ENCODE assay signal across 27 cellular contexts in genomic region chr6:166743925-166744653, GRCh38.
DNase-seq lines count a peak whose midpoint lies in the region; ATAC-seq and TF ChIP-seq lines count a peak whose summit lies in the region.
"Had no signal": no experiment of that assay in that cellular context is flagged by ENCODE, and none has a peak within 500 bp of the region (broad histone marks: within the 10 kb centered on the region; RNA-seq: fewer than 3 reads in every experiment).

No MANE protein-coding gene starts in this region.

- H4K20me1 ChIP-seq in neural progenitor cell (ENCODE audit: low read depth) = no peaks in the 10 kb centered on the region

- CTCF ChIA-PET in WTC11 (lab: Charles Lee) = interaction anchor here (0.8 to 2.4 kb wide), 7 partner anchors 19 to 419 kb away, joined by 3 to 7 read pairs (median 4); no protein-coding TSS in a partner anchor

- no peaks in the 10 kb centered on the region for H3F3A ChIP-seq in neural progenitor cell (ENCODE audit: low read depth)

- H3K4me1 Mint-ChIP-seq in WTC11 = peaks cover 12% of the 10 kb centered on the region
- H3K4me1 Mint-ChIP-seq in neural progenitor cell = peaks cover 31% of the 10 kb centered on the region

- H3K36me3 Mint-ChIP-seq in WTC11 (no peaks in the 10 kb centered on the region), neural progenitor cell (no peaks in the 10 kb centered on the region)
- H3K36me3 Mint-ChIP-seq: activated naive CD8-positive, alpha-beta T cell; brain; immature natural killer cell had no signal

- no peak overlapping the region for H2AFZ ChIP-seq in neural progenitor cell (replicated peaks)

- intact Hi-C loops in upper lobe of right lung (cut with DNase I) = no loop called here

- DNase-seq in WTC11 (ENCODE audit: low spot score) (no peak), iris pigment epithelial cell (ENCODE audit: low read depth) (peak; percentile 6), neural progenitor cell (ENCODE audit: low spot score) (no peak), upper lobe of right lung (no peak), NK-92 (lab: John Stamatoyannopoulos, UW; ENCODE audit: unreplicated experiment) (no peak), NCI-H748 (lab: John Stamatoyannopoulos, UW; ENCODE audit: unreplicated experiment) (no peak), T-helper 2 cell (no peak)
- DNase-seq: activated CD4-positive, alpha-beta T cell treated with anti-CD3 and anti-CD28 coated beads for 48 hours; esophagus squamous epithelium; hippocampal formation; immature natural killer cell; Kasumi-1; mucosa of descending colon; NCI-H1694; NCI-H2171; NCI-H526; small intestine; stimulated activated CD4-positive, alpha-beta T cell treated with anti-CD3 and anti-CD28 coated beads, Interleukin-2, amount 100 ng/mL, for 24 hours; substantia nigra; uterus had no signal

- H3K27ac ChIP-seq in neural progenitor cell = no peak overlapping the region
- H3K27ac ChIP-seq in upper lobe of right lung = peak overlapping the region; percentile 30
- H3K27ac ChIP-seq: C4-2B, esophagus squamous epithelium, SJSA1, uterus had no signal

- H3K4me2 ChIP-seq in neural progenitor cell = no peak overlapping the region

- H3K9me3 ChIP-seq in neural progenitor cell (ENCODE audit: low read depth) (no peaks in the 10 kb centered on the region), upper lobe of right lung (no peaks in the 10 kb centered on the region)
- H3K9me3 ChIP-seq: esophagus squamous epithelium, HAP-1, mucosa of descending colon, SJSA1, uterus had no signal

- POLR2A ChIA-PET in WTC11 (lab: Charles Lee) = no interaction called here

- H3K27me3 Mint-ChIP-seq in WTC11 (ENCODE audit: low read depth) = no peaks in the 10 kb centered on the region; the same call in 1 of the 2 replicates
- peaks cover 6% of the 10 kb centered on the region for H3K27me3 Mint-ChIP-seq in neural progenitor cell (ENCODE audit: insufficient read depth, low read depth)
- H3K27me3 Mint-ChIP-seq: activated naive CD8-positive, alpha-beta T cell; brain had no signal

- H3K9me3 Mint-ChIP-seq in WTC11 (no peaks in the 10 kb centered on the region), neural progenitor cell (no peaks in the 10 kb centered on the region)
- H3K9me3 Mint-ChIP-seq: activated T-helper 2 cell treated with anti-CD3 and anti-CD28 coated beads, Interferon-gamma antibody, Interleukin-2, Interleukin-4, amounts not matched to agents 10 μg/mL and 5 μg/mL and 100 μg/mL, durations not matched to agents 14 hours and 24 hours and 36 hours; immature natural killer cell had no signal

- no peak overlapping the region for H3K4me3 ChIP-seq in neural progenitor cell
- no peak overlapping the region for H3K4me3 ChIP-seq in upper lobe of right lung
- H3K4me3 ChIP-seq: esophagus squamous epithelium, HAP-1, mucosa of descending colon, SJSA1, uterus had no signal

- TF ChIP-seq CTCF in WTC11 (IDR thresholded peaks at IDR 0.05) (no peak), neural progenitor cell (IDR thresholded peaks at IDR 0.05) (no peak), upper lobe of right lung (IDR thresholded peaks at IDR 0.05) (no peak)

- H3K27me3 ChIP-seq in neural progenitor cell (no peaks in the 10 kb centered on the region), upper lobe of right lung (no peaks in the 10 kb centered on the region)
- H3K27me3 ChIP-seq: esophagus squamous epithelium, SJSA1, uterus had no signal

- ATAC-seq in WTC11 = peak; percentile 8; the same call in 1 of the 2 replicates
- peak; percentile 63 for ATAC-seq in upper lobe of right lung
- ATAC-seq: mucosa of descending colon had no signal

- H3K4me3 Mint-ChIP-seq in WTC11 = no peak overlapping the region
- no peak overlapping the region for H3K4me3 Mint-ChIP-seq in neural progenitor cell
- H3K4me3 Mint-ChIP-seq: activated naive CD8-positive, alpha-beta T cell; brain; immature natural killer cell had no signal

- H3K36me3 ChIP-seq in neural progenitor cell = no peaks in the 10 kb centered on the region
- H3K36me3 ChIP-seq in upper lobe of right lung = no peaks in the 10 kb centered on the region
- H3K36me3 ChIP-seq: esophagus squamous epithelium, HAP-1, SJSA1, uterus had no signal

- no peaks in the 10 kb centered on the region for H3K79me2 ChIP-seq in neural progenitor cell (ENCODE audit: low read depth)

- no peak overlapping the region for H3K9ac ChIP-seq in neural progenitor cell

- peak overlapping the region; percentile 49; the same call in 1 of the 2 replicates for H3K27ac Mint-ChIP-seq in WTC11
- peak overlapping the region; percentile 86 for H3K27ac Mint-ChIP-seq in neural progenitor cell
- H3K27ac Mint-ChIP-seq: activated naive CD8-positive, alpha-beta T cell; activated T-helper 2 cell treated with anti-CD3 and anti-CD28 coated beads, Interferon-gamma antibody, Interleukin-2, Interleukin-4, amounts not matched to agents 10 μg/mL and 5 μg/mL and 100 μg/mL, durations not matched to agents 14 hours and 24 hours and 36 hours; immature natural killer cell; progenitor cell of endocrine pancreas had no signal

- H3K4me1 ChIP-seq in neural progenitor cell (peaks cover 19% of the 10 kb centered on the region), upper lobe of right lung (no peaks in the 10 kb centered on the region)
- H3K4me1 ChIP-seq: HAP-1, uterus had no signal

TF ChIP-seq in WTC11, 78 proteins besides CTCF, POLR2A, EP300 and RAD21:
- TF ChIP-seq MYBL2 (CRISPR knock-in tag; IDR thresholded peaks at IDR 0.05) = no peak
- TF ChIP-seq TEAD1 (CRISPR knock-in tag; IDR thresholded peaks at IDR 0.05) = no peak
- TF ChIP-seq, protein P1, sequence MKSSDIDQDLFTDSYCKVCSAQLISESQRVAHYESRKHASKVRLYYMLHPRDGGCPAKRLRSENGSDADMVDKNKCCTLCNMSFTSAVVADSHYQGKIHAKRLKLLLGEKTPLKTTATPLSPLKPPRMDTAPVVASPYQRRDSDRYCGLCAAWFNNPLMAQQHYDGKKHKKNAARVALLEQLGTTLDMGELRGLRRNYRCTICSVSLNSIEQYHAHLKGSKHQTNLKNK (CRISPR knock-in tag; IDR thresholded peaks at IDR 0.05) = no peak
- TF ChIP-seq NR1H2 (CRISPR knock-in tag; IDR thresholded peaks at IDR 0.05) = no peak
- no peak for TF ChIP-seq SMAD4 (CRISPR knock-in tag; IDR thresholded peaks at IDR 0.05)
- TF ChIP-seq CREB1 (CRISPR knock-in tag; IDR thresholded peaks at IDR 0.05) = no peak
- TF ChIP-seq, protein P2, sequence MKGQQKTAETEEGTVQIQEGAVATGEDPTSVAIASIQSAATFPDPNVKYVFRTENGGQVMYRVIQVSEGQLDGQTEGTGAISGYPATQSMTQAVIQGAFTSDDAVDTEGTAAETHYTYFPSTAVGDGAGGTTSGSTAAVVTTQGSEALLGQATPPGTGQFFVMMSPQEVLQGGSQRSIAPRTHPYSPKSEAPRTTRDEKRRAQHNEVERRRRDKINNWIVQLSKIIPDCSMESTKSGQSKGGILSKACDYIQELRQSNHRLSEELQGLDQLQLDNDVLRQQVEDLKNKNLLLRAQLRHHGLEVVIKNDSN (CRISPR knock-in tag; IDR thresholded peaks at IDR 0.05) = no peak
- no peak for TF ChIP-seq JAZF1 (CRISPR knock-in tag; IDR thresholded peaks at IDR 0.05)
- TF ChIP-seq ZNF121 (CRISPR knock-in tag; IDR thresholded peaks at IDR 0.05) = no peak
- no peak for TF ChIP-seq RELA (CRISPR knock-in tag; IDR thresholded peaks at IDR 0.05; ENCODE audit: borderline replicate concordance)
- no peak for TF ChIP-seq ZNF317 (CRISPR knock-in tag; IDR thresholded peaks at IDR 0.05; ENCODE audit: borderline replicate concordance, low read depth)
- no peak for TF ChIP-seq JUN (CRISPR knock-in tag; IDR thresholded peaks at IDR 0.05)
- no peak for TF ChIP-seq FOXP1 (CRISPR knock-in tag; IDR thresholded peaks at IDR 0.05; ENCODE audit: borderline replicate concordance)
- TF ChIP-seq TP53 (CRISPR knock-in tag; IDR thresholded peaks at IDR 0.05) = no peak
- no peak for TF ChIP-seq STAT6 (CRISPR knock-in tag; conservative IDR thresholded peaks at IDR 0.05; ENCODE audit: low read depth)
